ENCODE assay signal across 10 cellular contexts in genomic region chr22:24178502-24179440, GRCh38. TPM values are rescaled to one million over a fixed set of nuclear protein-coding genes. Genes with fewer than 3 reads are reported as not detected.
DNase-seq lines count a peak whose midpoint lies in the region; ATAC-seq, FAIRE-seq and TF ChIP-seq lines count a peak whose summit lies in the region.
"Had no signal": no experiment of that assay in that cellular context is flagged by ENCODE, and none has a peak within 500 bp of the region (broad histone marks: within the 10 kb centered on the region; RNA-seq: fewer than 3 reads in every experiment).

No MANE protein-coding gene starts in this region.

- CTCF ChIA-PET in A549 (lab: Yijun Ruan, JAX): interaction anchor here (0.9 to 4.2 kb wide), 4 partner anchors 9 to 22 kb away, joined by 3 to 32 read pairs (median 16); no protein-coding TSS in a partner anchor

- peak; percentile 31 for TF ChIP-seq CTCF in A549 (IDR thresholded peaks at IDR 0.05)
- 0 out of 2 replicates have a peak, but pooled peaks have one; percentile 29 for TF ChIP-seq CTCF in GM12874 (IDR thresholded peaks at IDR 0.05; ENCODE audit: insufficient read depth, low read depth, low read length)
- peak; percentile 25 for TF ChIP-seq CTCF in left ventricle myocardium inferior (IDR thresholded peaks at IDR 0.05; ENCODE audit: borderline replicate concordance)

- ATAC-seq in A549 (peak in 1 of 2 experiments; percentile 15; a peak in 1 of 6 replicates), HG03457 (IDR thresholded peaks at IDR 0.05; ENCODE audit: unreplicated experiment) (no peak)
- no peak for ATAC-seq in activated CD4-positive, CD25-positive, alpha-beta regulatory T cell treated with anti-CD3 and anti-CD28 coated beads, Interleukin-2, amount 50 U/mL, for 24 hours

- intact Hi-C loops in left ventricle myocardium inferior (cut with micrococcal nuclease): no loop called here

- peaks cover 21% of the 10 kb centered on the region for H3K36me3 ChIP-seq in left ventricle myocardium inferior

- no peak for FAIRE-seq in A549 (lab: Jason Lieb, UNC)
- no peak for FAIRE-seq in urothelium cell line (lab: Jason Lieb, UNC)

- H3K27me3 ChIP-seq in left ventricle myocardium inferior (ENCODE audit: low read depth): no peaks in the 10 kb centered on the region

- no peaks in the 10 kb centered on the region for H3K9me3 ChIP-seq in A549
- H3K9me3 ChIP-seq in left ventricle myocardium inferior (replicated peaks): no peaks in the 10 kb centered on the region

- no peak for TF ChIP-seq POLR2A in A549 (IDR thresholded peaks at IDR 0.05; ENCODE audit: low read length)

- H3K27ac ChIP-seq in A549 (peak overlapping the region in 1 of 2 experiments; percentile 96; a peak in 3 of 6 replicates), left ventricle myocardium inferior (replicated peaks) (peak overlapping the region; percentile 74)
- H3K27ac ChIP-seq: epithelial cell of prostate had no signal

- H3K4me1 ChIP-seq in A549 (peaks cover 21% of the 10 kb centered on the region), left ventricle myocardium inferior (peaks cover 73% of the 10 kb centered on the region)

- no peak overlapping the region for H3K4me2 ChIP-seq in A549

- POLR2A ChIA-PET in A549 (lab: Yijun Ruan, JAX): interaction anchor here (0.6 kb wide), 1 partner anchor 45 kb away, joined by 5 read pairs; no protein-coding TSS in a partner anchor

- no peak for TF ChIP-seq EP300 in A549 (IDR thresholded peaks at IDR 0.05)

- DNase-seq in A549 (ENCODE audit: low read depth in 1 of 2, low spot score in 1 of 2): no peak
- peak; percentile 55 for DNase-seq in SK-N-DZ (ENCODE audit: low spot score)
- no peak for DNase-seq in left ventricle myocardium inferior
- no peak for DNase-seq in Ammon's horn (ENCODE audit: low spot score)
- no peak for DNase-seq in urothelium cell line (ENCODE audit: low spot score)
- DNase-seq: RPMI8226 had no signal

- H3K4me3 ChIP-seq in A549 (no peak overlapping the region), left ventricle myocardium inferior (no peak overlapping the region)

- WGBS in A549 (ENCODE audit: missing lambda C conversion rate): 84% methylated on average over 20 of the region's 21 CpGs

- peak in 1 of 2 experiments; percentile 32; a peak in 1 of 5 replicates for TF ChIP-seq RAD21 in A549 (conservative IDR thresholded peaks at IDR 0.05 in 1 of 2, IDR thresholded peaks at IDR 0.05 in 1 of 2)

TF ChIP-seq in A549, 52 proteins besides CTCF, POLR2A, EP300 and RAD21:
- no peak for TF ChIP-seq EHF (CRISPR knock-in tag; IDR thresholded peaks at IDR 0.05)
- no peak for TF ChIP-seq CBX2 (IDR thresholded peaks at IDR 0.05; ENCODE audit: borderline replicate concordance, low read depth)
- TF ChIP-seq, protein P1, sequence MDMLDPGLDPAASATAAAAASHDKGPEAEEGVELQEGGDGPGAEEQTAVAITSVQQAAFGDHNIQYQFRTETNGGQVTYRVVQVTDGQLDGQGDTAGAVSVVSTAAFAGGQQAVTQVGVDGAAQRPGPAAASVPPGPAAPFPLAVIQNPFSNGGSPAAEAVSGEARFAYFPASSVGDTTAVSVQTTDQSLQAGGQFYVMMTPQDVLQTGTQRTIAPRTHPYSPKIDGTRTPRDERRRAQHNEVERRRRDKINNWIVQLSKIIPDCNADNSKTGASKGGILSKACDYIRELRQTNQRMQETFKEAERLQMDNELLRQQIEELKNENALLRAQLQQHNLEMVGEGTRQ (IDR thresholded peaks at IDR 0.05): no peak
- no peak for TF ChIP-seq FOSB (CRISPR knock-in tag; IDR thresholded peaks at IDR 0.05)
- TF ChIP-seq ZC3H11A (IDR thresholded peaks at IDR 0.05): no peak
- TF ChIP-seq CBX8 (IDR thresholded peaks at IDR 0.05): no peak
- no peak for TF ChIP-seq FOXS1 (CRISPR knock-in tag; IDR thresholded peaks at IDR 0.05)
- TF ChIP-seq HES2 (IDR thresholded peaks at IDR 0.05): no peak

RNA-seq across cellular contexts. Expression of gene SUSD2, which starts 2.5 kb away (rescaled TPM):
- 12.4 and 12.7 TPM in 2 replicates for polyA plus RNA-seq in A549 (2011; rRNA removed)
- 12.0 and 14.3 TPM in 2 replicates for polyA plus RNA-seq in A549 (2012; cell fraction: cytosol; rRNA removed)
- 49.1 and 70.7 TPM in 2 replicates for polyA plus RNA-seq in A549 (2012; cell fraction: nucleus; rRNA removed)
- polyA plus RNA-seq in A549 (2017; fragmentation: RNase III; extraction: RNeasy Plus Mini Kit Qiagen cat#74134 plus additional on column Dnase treatment): 51.4 to 60.9 TPM (median 51.9 TPM) in 3 replicates
- 9.4 and 12.1 TPM in 2 replicates for polyA minus RNA-seq in A549 (2011; rRNA and poly(A)+ RNA removed)
- polyA plus RNA-seq in SK-N-DZ (2014; cell fraction: cytosol; rRNA removed): 0.53 and 0.60 TPM in 2 replicates
- 0.70 and 2.1 TPM in 2 replicates for polyA plus RNA-seq in SK-N-DZ (2014; cell fraction: nucleus; rRNA removed)
- total RNA-seq in left ventricle myocardium inferior: 3.2 TPM
